In genomic region chr19:19226204-19226603, GRCh38 we compare ENCODE assay signal across 1 cellular context.
TF ChIP-seq lines count a peak whose summit lies in the region.

No MANE protein-coding gene starts in this region.

TF ChIP-seq in HepG2, 621 proteins besides CTCF, POLR2A, EP300 and RAD21:
- TF ChIP-seq HNRNPL (IDR thresholded peaks at IDR 0.05; ENCODE audit: low read depth, low read length) (no peak), ZMYM3 (CRISPR knock-in tag; IDR thresholded peaks at IDR 0.05) (peak; percentile 65; the same call in 1 of the 2 replicates)
